In genomic region chr4:4436244-4436823, GRCh38 we compare ENCODE assay signal across 22 cellular contexts. TPM values are rescaled to one million over a fixed set of nuclear protein-coding genes. Genes with fewer than 3 reads are reported as not detected.
"Had no signal": no experiment of that assay in that cellular context is flagged by ENCODE, and none has a peak within 500 bp of the region (broad histone marks: within the 10 kb centered on the region; RNA-seq: fewer than 3 reads in every experiment).

No MANE protein-coding gene starts in this region.

- DNase-seq: activated CD4-positive, CD25-positive, alpha-beta regulatory T cell treated with anti-CD3 and anti-CD28 coated beads, Interleukin-2, amount 50 U/mL, for 72 hours; brain microvascular endothelial cell; foreskin fibroblast; heart left ventricle; hypothalamus; immature natural killer cell; kidney; left colon; mammary epithelial cell; right cardiac atrium; spleen; stimulated activated naive CD8-positive, alpha-beta T cell treated with anti-CD3 and anti-CD28 coated beads, Interleukin-15, amount 100 ng/mL, for 72 hours; substantia nigra; T-helper 2 cell; upper lobe of left lung had no signal

- H3K9me3 ChIP-seq: ascending aorta, heart left ventricle, spleen, upper lobe of left lung, vagina had no signal

- H3K27ac Mint-ChIP-seq: activated naive CD8-positive, alpha-beta T cell; nephron had no signal

- H3K4me1 Mint-ChIP-seq: immature natural killer cell; nephron; stimulated activated naive CD8-positive, alpha-beta T cell treated with anti-CD3 and anti-CD28 coated beads, Interleukin-15, amount 100 ng/mL, for 72 hours had no signal

- H3K4me3 Mint-ChIP-seq: activated naive CD8-positive, alpha-beta T cell; immature natural killer cell; nephron; stimulated activated naive CD8-positive, alpha-beta T cell treated with anti-CD3 and anti-CD28 coated beads, Interleukin-15, amount 100 ng/mL, for 72 hours had no signal

- H3K27me3 Mint-ChIP-seq: activated naive CD8-positive, alpha-beta T cell; stimulated activated naive CD8-positive, alpha-beta T cell treated with anti-CD3 and anti-CD28 coated beads, Interleukin-15, amount 100 ng/mL, for 72 hours had no signal

- ATAC-seq: esophagus mucosa; heart left ventricle; left colon; right cardiac atrium; SK-N-SH treated with all-trans-retinoic acid at 6 μM for 48 hours; stimulated activated naive CD8-positive, alpha-beta T cell treated with anti-CD3 and anti-CD28 coated beads, Interleukin-15, amount 100 ng/mL, for 72 hours had no signal

- H3K9me3 Mint-ChIP-seq: immature natural killer cell; nephron; stimulated activated naive CD8-positive, alpha-beta T cell treated with anti-CD3 and anti-CD28 coated beads, Interleukin-15, amount 100 ng/mL, for 72 hours had no signal

RNA-seq across cellular contexts. Expression of gene NSG1, which starts 49.4 kb away (rescaled TPM):
- total RNA-seq: ascending aorta, osteoblast had no signal
